Comparison of ENCODE assay signal across 6 cellular contexts in genomic region chr14:23307687-23308644, GRCh38. TPM values are rescaled to one million over a fixed set of nuclear protein-coding genes. Genes with fewer than 3 reads are reported as not detected.
DNase-seq lines count a peak whose midpoint lies in the region; ATAC-seq and TF ChIP-seq lines count a peak whose summit lies in the region.

No MANE protein-coding gene starts in this region.

- peak overlapping the region in 18 of 21 experiments; percentile 81 to 95 (median 90) for H3K27ac ChIP-seq in skin epidermis

- DNase-seq in MG63 (peak; percentile 9), epithelial cell of proximal tubule (ENCODE audit: low read depth) (no peak), SIG-M5 treated with dmso at 0.1 percent for 504 hours (lab: John Stamatoyannopoulos, UW; ENCODE audit: unreplicated experiment) (no peak)
- DNase-seq in activated naive CD4-positive, alpha-beta T cell treated with anti-CD3 and anti-CD28 coated beads, Interleukin-2, amount 10 ng/mL, durations not matched to agents 7 days and 5 days, result no peak

- no peak for ATAC-seq in HG03342 (IDR thresholded peaks at IDR 0.05; ENCODE audit: unreplicated experiment)

- peaks cover 78% of the 10 kb centered on the region for H3K27me3 Mint-ChIP-seq in activated naive CD4-positive, alpha-beta T cell treated with anti-CD3 and anti-CD28 coated beads, Interleukin-2, amount 10 ng/mL, durations not matched to agents 7 days and 5 days

- no peaks in the 10 kb centered on the region for H3K9me3 Mint-ChIP-seq in activated naive CD4-positive, alpha-beta T cell treated with anti-CD3 and anti-CD28 coated beads, Interleukin-2, amount 10 ng/mL, durations not matched to agents 7 days and 5 days

- H3K27me3 ChIP-seq in MG63, result no peaks in the 10 kb centered on the region

- no peaks in the 10 kb centered on the region for H3K9me3 ChIP-seq in MG63

- H3K4me3 Mint-ChIP-seq in activated naive CD4-positive, alpha-beta T cell treated with anti-CD3 and anti-CD28 coated beads, Interleukin-2, amount 10 ng/mL, durations not matched to agents 7 days and 5 days, result no peak overlapping the region

- no peak overlapping the region for H3K27ac Mint-ChIP-seq in activated naive CD4-positive, alpha-beta T cell treated with anti-CD3 and anti-CD28 coated beads, Interleukin-2, amount 10 ng/mL, durations not matched to agents 7 days and 5 days

- H3K4me3 ChIP-seq in MG63 (peak overlapping the region; percentile 92), epithelial cell of proximal tubule (ENCODE audit: low read depth, low read length) (peak overlapping the region; percentile 87), skin epidermis (peak overlapping the region; percentile 43 to 69 (median 58))

- H3K36me3 ChIP-seq in MG63, result peaks cover 14% of the 10 kb centered on the region

- no peak for TF ChIP-seq CTCF in epithelial cell of proximal tubule (conservative IDR thresholded peaks at IDR 0.05; ENCODE audit: low read depth, low read length)

- H3K36me3 Mint-ChIP-seq in activated naive CD4-positive, alpha-beta T cell treated with anti-CD3 and anti-CD28 coated beads, Interleukin-2, amount 10 ng/mL, durations not matched to agents 7 days and 5 days, result peaks cover 2% of the 10 kb centered on the region

- H3K4me1 Mint-ChIP-seq in activated naive CD4-positive, alpha-beta T cell treated with anti-CD3 and anti-CD28 coated beads, Interleukin-2, amount 10 ng/mL, durations not matched to agents 7 days and 5 days, result peaks cover 14% of the 10 kb centered on the region

- CTCF ChIA-PET in activated naive CD4-positive, alpha-beta T cell treated with anti-CD3 and anti-CD28 coated beads, Interleukin-2, amount 10 ng/mL, durations not matched to agents 7 days and 5 days (lab: Charles Lee), result interaction anchor here (1.3 kb wide), 1 partner anchor 9 kb away, joined by 5 read pairs; no protein-coding TSS in a partner anchor

RNA-seq across cellular contexts. Expression of gene BCL2L2, which starts 1.3 kb away (rescaled TPM):
- total RNA-seq in MG63 (2014; rRNA removed; shearing (Covaris generic); ENCODE audit: low replicate concordance), result 7.1 and 10.7 TPM in 2 replicates
- 10.7 and 13.3 TPM in 2 replicates for total RNA-seq in epithelial cell of proximal tubule

RNA-seq across cellular contexts. Expression of gene PPP1R3E, which starts 5.3 kb away (rescaled TPM):
- 0.30 TPM in 1 of 2 replicates, not detected in the other for total RNA-seq in MG63 (2014; rRNA removed; shearing (Covaris generic); ENCODE audit: low replicate concordance)
- 1.5 and 1.6 TPM in 2 replicates for total RNA-seq in epithelial cell of proximal tubule

RNA-seq across cellular contexts. Expression of gene PABPN1, which starts 13.3 kb away (rescaled TPM):
- total RNA-seq in MG63 (2014; rRNA removed; shearing (Covaris generic); ENCODE audit: low replicate concordance), result 48.3 and 89.9 TPM in 2 replicates
- total RNA-seq in epithelial cell of proximal tubule, result 62.2 and 79.9 TPM in 2 replicates

RNA-seq across cellular contexts. Expression of gene HOMEZ, which starts 22.0 kb away (rescaled TPM):
- 0.76 and 1.4 TPM in 2 replicates for total RNA-seq in MG63 (2014; rRNA removed; shearing (Covaris generic); ENCODE audit: low replicate concordance)
- 10.4 and 11.6 TPM in 2 replicates for total RNA-seq in epithelial cell of proximal tubule

RNA-seq across cellular contexts. Expression of gene SLC22A17, which starts 44.7 kb away (rescaled TPM):
- 6.1 TPM in 1 of 2 replicates, not detected in the other for total RNA-seq in MG63 (2014; rRNA removed; shearing (Covaris generic); ENCODE audit: low replicate concordance)
- 4.3 and 7.3 TPM in 2 replicates for total RNA-seq in epithelial cell of proximal tubule
